Comparison of ENCODE assay signal across 1 cellular context in the genomic region with DNA sequence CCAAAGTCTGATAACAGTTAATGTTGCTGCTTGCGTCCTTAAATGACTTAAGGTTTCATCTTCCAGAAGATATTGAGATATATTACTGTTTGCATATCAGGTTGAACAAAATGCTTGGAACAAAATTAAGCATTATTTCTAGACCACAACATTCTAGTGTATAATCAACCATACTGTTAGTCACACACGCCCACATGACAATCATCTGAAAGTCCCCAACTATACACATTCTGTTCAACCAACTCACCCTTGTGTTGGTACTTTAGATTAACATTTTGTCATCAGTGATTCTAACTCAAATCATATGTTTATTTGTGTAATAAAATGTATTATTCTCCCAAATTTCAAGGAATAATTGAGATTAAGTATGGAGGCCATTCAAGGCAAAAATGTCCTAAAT.
TF ChIP-seq lines count a peak whose summit lies in the region.

No MANE protein-coding gene starts in this region.

TF ChIP-seq in IMR-90, 13 proteins besides CTCF, POLR2A, EP300 and RAD21:
- TF ChIP-seq MAZ (IDR thresholded peaks at IDR 0.05; ENCODE audit: borderline replicate concordance, low read depth, low read length) (no peak), MXI1 (IDR thresholded peaks at IDR 0.05; ENCODE audit: borderline replicate concordance, low read depth, low read length) (no peak), BHLHE40 (IDR thresholded peaks at IDR 0.05; ENCODE audit: low read depth, low read length) (no peak), NFE2L2 (IDR thresholded peaks at IDR 0.05; ENCODE audit: low read depth, low read length) (no peak), SMC3 (IDR thresholded peaks at IDR 0.05; ENCODE audit: low read depth, low read length) (no peak), CEBPB (IDR thresholded peaks at IDR 0.05; ENCODE audit: low read depth, low read length) (no peak), CHD1 (IDR thresholded peaks at IDR 0.05; ENCODE audit: low read depth, low read length) (no peak), RFX5 (IDR thresholded peaks at IDR 0.05; ENCODE audit: low read depth, low read length) (no peak), FOS (IDR thresholded peaks at IDR 0.05; ENCODE audit: low read depth, low read length) (no peak)
- TF ChIP-seq, protein P1, sequence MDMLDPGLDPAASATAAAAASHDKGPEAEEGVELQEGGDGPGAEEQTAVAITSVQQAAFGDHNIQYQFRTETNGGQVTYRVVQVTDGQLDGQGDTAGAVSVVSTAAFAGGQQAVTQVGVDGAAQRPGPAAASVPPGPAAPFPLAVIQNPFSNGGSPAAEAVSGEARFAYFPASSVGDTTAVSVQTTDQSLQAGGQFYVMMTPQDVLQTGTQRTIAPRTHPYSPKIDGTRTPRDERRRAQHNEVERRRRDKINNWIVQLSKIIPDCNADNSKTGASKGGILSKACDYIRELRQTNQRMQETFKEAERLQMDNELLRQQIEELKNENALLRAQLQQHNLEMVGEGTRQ (IDR thresholded peaks at IDR 0.05; ENCODE audit: low read depth, low read length) = no peak
TF ChIP-seq in IMR-90: peak in this region for 0.
